ENCODE assay signal across 21 cellular contexts in genomic region chr16:57376313-57376818, GRCh38. TPM values are rescaled to one million over a fixed set of nuclear protein-coding genes. Genes with fewer than 3 reads are reported as not detected.
"Had no signal": no experiment of that assay in that cellular context is flagged by ENCODE, and none has a peak within 500 bp of the region (broad histone marks: within the 10 kb centered on the region; RNA-seq: fewer than 3 reads in every experiment).

No MANE protein-coding gene starts in this region.

- H3K36me3 Mint-ChIP-seq: naive thymus-derived CD8-positive, alpha-beta T cell had no signal

- H3K27ac ChIP-seq: left lung, uterus, WERI-Rb-1 had no signal

- H3K27me3 Mint-ChIP-seq: naive thymus-derived CD8-positive, alpha-beta T cell had no signal

- H3K27me3 ChIP-seq: esophagus squamous epithelium, left lung, uterus had no signal

- H3K36me3 ChIP-seq: left lung, uterus, WERI-Rb-1 had no signal

- H3K9me3 ChIP-seq: esophagus squamous epithelium, left lung, uterus had no signal

- H3K4me3 Mint-ChIP-seq: activated CD8-positive, alpha-beta T cell treated with anti-CD3 and anti-CD28 coated beads, Interleukin-2, amount 10 ng/mL, durations not matched to agents 7 days and 5 days; naive thymus-derived CD8-positive, alpha-beta T cell; T-helper 1 cell treated with Interleukin-12 subunit alpha and Interleukin-12 subunit beta and Interleukin-4 antibody, amounts not matched to agents 30 μg/mL and 1 μg/mL, for 36 hours had no signal

- H3K4me3 ChIP-seq: esophagus squamous epithelium, left lung, uterus had no signal

- H3K27ac Mint-ChIP-seq: activated CD8-positive, alpha-beta T cell treated with anti-CD3 and anti-CD28 coated beads, Interleukin-2, amount 10 ng/mL, durations not matched to agents 7 days and 5 days; naive thymus-derived CD8-positive, alpha-beta T cell; T-helper 1 cell treated with Interleukin-12 subunit alpha and Interleukin-12 subunit beta and Interleukin-4 antibody, amounts not matched to agents 30 μg/mL and 1 μg/mL, for 36 hours had no signal

- H3K9me3 Mint-ChIP-seq: naive thymus-derived CD8-positive, alpha-beta T cell; T-helper 1 cell treated with Interleukin-12 subunit alpha and Interleukin-12 subunit beta and Interleukin-4 antibody, amounts not matched to agents 30 μg/mL and 1 μg/mL, for 36 hours had no signal

- DNase-seq: activated CD4-positive, alpha-beta T cell treated with anti-CD3 and anti-CD28 coated beads for 4 hours; activated CD8-positive, alpha-beta memory T cell treated with anti-CD3 and anti-CD28 coated beads, Interleukin-2, amount 50 U/mL, for 4 hours; activated CD8-positive, alpha-beta T cell treated with anti-CD3 and anti-CD28 coated beads, Interleukin-2, amount 10 ng/mL, durations not matched to agents 7 days and 5 days; activated naive CD4-positive, alpha-beta T cell; cortex of kidney; effector CD4-positive, alpha-beta T cell; esophagus squamous epithelium; glutamatergic neuron; hypothalamus; kidney; left lung; mesenchymal stem cell; naive thymus-derived CD8-positive, alpha-beta T cell; retina; stimulated activated naive CD4-positive, alpha-beta T cell treated with Interleukin-2 at 50 U/mL for 16 hours; uterus; WERI-Rb-1 had no signal

- ATAC-seq: left lung; naive thymus-derived CD8-positive, alpha-beta T cell had no signal

RNA-seq across cellular contexts. Expression of gene CX3CL1, which starts 4.1 kb away (rescaled TPM):
- total RNA-seq: activated CD8-positive, alpha-beta T cell treated with anti-CD3 and anti-CD28 coated beads, Interleukin-2, amount 10 ng/mL, durations not matched to agents 7 days and 5 days; fibroblast of villous mesenchyme; naive thymus-derived CD8-positive, alpha-beta T cell had no signal
- polyA plus RNA-seq: naive thymus-derived CD8-positive, alpha-beta T cell had no signal

RNA-seq across cellular contexts. Expression of gene CCL22, which starts 17.8 kb away (rescaled TPM):
- total RNA-seq: fibroblast of villous mesenchyme, uterus had no signal
- polyA plus RNA-seq: naive thymus-derived CD8-positive, alpha-beta T cell had no signal

RNA-seq across cellular contexts. Expression of gene CCL17, which starts 28.2 kb away (rescaled TPM):
- total RNA-seq: fibroblast of villous mesenchyme; mucosa of gallbladder; naive thymus-derived CD8-positive, alpha-beta T cell; uterus had no signal
- polyA plus RNA-seq: adipose tissue; naive thymus-derived CD8-positive, alpha-beta T cell had no signal
